ENCODE assay signal across 25 cellular contexts in genomic region chr10:76968483-76968882, GRCh38.
"Had no signal": no experiment of that assay in that cellular context is flagged by ENCODE, and none has a peak within 500 bp of the region (broad histone marks: within the 10 kb centered on the region; RNA-seq: fewer than 3 reads in every experiment).

No MANE protein-coding gene starts in this region.

- H3K4me3 ChIP-seq: left ventricle myocardium inferior, lung, pancreas, prostate gland, skin epidermis, suprapubic skin, thoracic aorta, tibial artery, uterus had no signal

- H3K4me1 ChIP-seq: left ventricle myocardium inferior, pancreas, prostate gland, suprapubic skin, tibial artery had no signal

- H3K9me3 ChIP-seq: left ventricle myocardium inferior, pancreas, prostate gland, suprapubic skin, thoracic aorta, tibial artery, uterus had no signal

- H3K27ac ChIP-seq: left ventricle myocardium inferior, pancreas, prostate gland, skin epidermis, suprapubic skin, thoracic aorta, tibial artery, uterus had no signal

- ATAC-seq: naive thymus-derived CD4-positive, alpha-beta T cell; natural killer cell treated with Interleukin-12 subunit alpha and Interleukin-12 subunit beta and Interleukin-15 and Interleukin-18, amount 100 ng/mL, for 72 hours; pancreas; right cardiac atrium; sciatic nerve; stimulated activated naive B cell treated with anti-CD40 and anti-IgM and Interleukin-4, amounts not matched to agents 10 μg/mL and 1 μg/mL and 100 μg/mL, for 72 hours had no signal

- H3K36me3 ChIP-seq: left ventricle myocardium inferior, pancreas, prostate gland, suprapubic skin, uterus had no signal

- DNase-seq: hypothalamus; immature natural killer cell; kidney; left ventricle myocardium inferior; mesendoderm; naive thymus-derived CD4-positive, alpha-beta T cell; nucleus accumbens; pancreas; posterior cingulate gyrus; retina; right cardiac atrium; stimulated activated CD4-positive, alpha-beta T cell treated with anti-CD3 and anti-CD28 coated beads, Interleukin-12 subunit alpha, Interleukin-12 subunit beta, amount 100 ng/mL, for 4 hours; stimulated activated CD4-positive, alpha-beta T cell treated with anti-CD3 and anti-CD28 coated beads, Interleukin-15, amount 100 ng/mL, for 24 hours; stimulated activated CD4-positive, alpha-beta T cell treated with anti-CD3 and anti-CD28 coated beads, Interleukin-2, amount 100 ng/mL, for 24 hours; stimulated activated CD4-positive, alpha-beta T cell treated with anti-CD3 and anti-CD28 coated beads, Interleukin-4, amount 100 ng/mL, for 1 hour; stimulated activated naive B cell treated with anti-CD40 and anti-IgM and Interleukin-4, amounts not matched to agents 10 μg/mL and 1 μg/mL and 100 μg/mL, for 72 hours; tibial artery; uterus had no signal

- H3K27me3 ChIP-seq: pancreas, tibial artery, uterus had no signal
